In genomic region chr11:114163830-114164401, GRCh38 we compare ENCODE assay signal across 11 cellular contexts.
DNase-seq lines count a peak whose midpoint lies in the region; ATAC-seq and TF ChIP-seq lines count a peak whose summit lies in the region.
"Had no signal": no experiment of that assay in that cellular context is flagged by ENCODE, and none has a peak within 500 bp of the region (broad histone marks: within the 10 kb centered on the region; RNA-seq: fewer than 3 reads in every experiment).

No MANE protein-coding gene starts in this region.

- H3K27me3 Mint-ChIP-seq in T-cell: no peaks in the 10 kb centered on the region

- H3K9me3 Mint-ChIP-seq in T-cell: no peaks in the 10 kb centered on the region

- POLR2A ChIA-PET in T-cell (lab: Charles Lee): no interaction called here

- H4K20me1 ChIP-seq in BLaER1: no peaks in the 10 kb centered on the region

- H3K4me2 ChIP-seq in BLaER1: peak overlapping the region; percentile 85
- peak overlapping the region; percentile 32 for H3K4me2 ChIP-seq in parathyroid adenoma (ENCODE audit: low read length)

- H3K4me3 ChIP-seq in BLaER1: no peak overlapping the region
- H3K4me3 ChIP-seq in parathyroid adenoma (ENCODE audit: low read depth, low read length): peak overlapping the region; percentile 5

- peak overlapping the region; percentile 40 to 79 for H3K27ac Mint-ChIP-seq in T-cell

- CTCF ChIA-PET in T-cell (lab: Charles Lee): interaction anchor here in 1 of 2 donors (1.2 kb wide), 1 partner anchor 32 kb away, joined by 3 read pairs; no protein-coding TSS in a partner anchor

- H3K79me2 ChIP-seq in parathyroid adenoma: peaks cover 19% of the 10 kb centered on the region

- DNase-seq in T-cell: no peak
- DNase-seq in globus pallidus (ENCODE audit: low spot score): peak; percentile 73
- no peak for DNase-seq in NCI-H226
- no peak for DNase-seq in GDM1 (lab: John Stamatoyannopoulos, UW)
- no peak for DNase-seq in NCI-H1105 (lab: John Stamatoyannopoulos, UW)
- DNase-seq: DMS 273 treated with DMSO at 0.1 percent for 48 hours; NCI-H524 treated with DMSO at 0.1 percent for 48 hours; stimulated activated CD4-positive, alpha-beta T cell treated with anti-CD3 and anti-CD28 coated beads, Interleukin-2, amount 100 ng/mL, for 48 hours had no signal

- peaks cover 91 to 99% (median 98%) of the 10 kb centered on the region in 3 donors for H3K4me1 Mint-ChIP-seq in T-cell

- ATAC-seq in T-cell (replicated peaks in 1 of 4) (no peak), HG03039 (IDR thresholded peaks at IDR 0.05; ENCODE audit: unreplicated experiment) (no peak)

- H3K36me3 ChIP-seq in BLaER1: no peaks in the 10 kb centered on the region
- H3K36me3 ChIP-seq in parathyroid adenoma (ENCODE audit: control insufficient read depth, insufficient read depth, low read length): no peaks in the 10 kb centered on the region

- H3K36me3 Mint-ChIP-seq in T-cell: no peaks in the 10 kb centered on the region

- H3K9me3 ChIP-seq in BLaER1: no peaks in the 10 kb centered on the region
- no peaks in the 10 kb centered on the region for H3K9me3 ChIP-seq in parathyroid adenoma (ENCODE audit: control insufficient read depth, low read length)

- H3K27ac ChIP-seq in BLaER1 (no peak overlapping the region), parathyroid adenoma (peak overlapping the region; percentile 100)

- H2AFZ ChIP-seq in parathyroid adenoma: no peak overlapping the region

- no peak for TF ChIP-seq CTCF in parathyroid adenoma (IDR thresholded peaks at IDR 0.05)

- H3K4me3 Mint-ChIP-seq in T-cell: no peak overlapping the region

- peaks cover 95% of the 10 kb centered on the region for H3K4me1 ChIP-seq in BLaER1
- peaks cover 77% of the 10 kb centered on the region for H3K4me1 ChIP-seq in parathyroid adenoma

- H3K27me3 ChIP-seq in BLaER1 (no peaks in the 10 kb centered on the region), parathyroid adenoma (ENCODE audit: control insufficient read depth, insufficient read depth, low read length) (no peaks in the 10 kb centered on the region)

- no peak overlapping the region for H3K9ac ChIP-seq in BLaER1
- H3K9ac ChIP-seq in parathyroid adenoma: peak overlapping the region; percentile 58
